In the genomic region with DNA sequence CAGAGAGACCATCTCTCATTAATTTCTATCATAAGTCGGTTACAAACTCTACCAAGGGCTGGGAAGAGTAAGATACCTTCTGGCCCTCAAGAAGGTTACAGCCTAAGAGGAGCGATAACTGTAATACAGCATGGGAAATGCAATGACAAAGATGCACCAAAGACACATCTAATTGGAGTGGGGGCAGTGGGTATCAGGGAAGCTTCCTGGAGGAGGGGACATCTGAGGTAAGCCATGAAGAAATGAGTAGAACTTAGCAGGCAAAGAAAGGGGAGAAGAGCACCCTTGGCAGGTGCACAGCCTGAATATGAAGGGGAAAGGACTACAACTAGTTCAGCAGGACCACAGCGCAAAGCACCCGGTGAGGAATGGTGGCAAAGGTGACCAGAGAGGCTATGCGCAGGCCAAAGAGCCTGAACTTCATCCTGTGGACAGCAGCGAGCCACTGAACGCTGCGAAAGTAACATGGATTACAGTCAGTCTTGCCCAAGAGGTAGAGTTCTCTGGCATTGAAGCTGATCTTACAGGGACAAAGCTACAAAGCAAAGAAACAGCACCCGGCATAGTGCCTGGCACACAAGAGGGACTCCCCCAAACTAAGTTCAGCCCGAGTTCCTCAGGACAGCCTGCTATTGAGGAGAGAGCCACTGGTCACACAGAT, we compare ENCODE assay signal across 7 cellular contexts. TPM values are rescaled to one million over a fixed set of nuclear protein-coding genes. Genes with fewer than 3 reads are reported as not detected.
DNase-seq lines count a peak whose midpoint lies in the region; ATAC-seq, FAIRE-seq and TF ChIP-seq lines count a peak whose summit lies in the region.
"Had no signal": no experiment of that assay in that cellular context is flagged by ENCODE, and none has a peak within 500 bp of the region (broad histone marks: within the 10 kb centered on the region; RNA-seq: fewer than 3 reads in every experiment).

No MANE protein-coding gene starts in this region.

- TF ChIP-seq RAD21 in A549 (conservative IDR thresholded peaks at IDR 0.05 in 1 of 2, IDR thresholded peaks at IDR 0.05 in 1 of 2) = no peak

- H3K4me3 ChIP-seq in A549 (peak overlapping the region; percentile 76), RWPE2 (ENCODE audit: severe bottlenecking) (peak overlapping the region; percentile 92), iPS-20b (ENCODE audit: low read length) (peak overlapping the region; percentile 75)

- no peak for TF ChIP-seq CTCF in A549 (IDR thresholded peaks at IDR 0.05)
- no peak for TF ChIP-seq CTCF in RWPE2 (IDR thresholded peaks at IDR 0.05; ENCODE audit: poor library complexity, severe bottlenecking)

- no peak for FAIRE-seq in A549 (lab: Jason Lieb, UNC)

- POLR2A ChIA-PET in A549 (lab: Yijun Ruan, JAX) = no interaction called here

- no peaks in the 10 kb centered on the region for H3K9me3 ChIP-seq in A549
- no peaks in the 10 kb centered on the region for H3K9me3 ChIP-seq in RWPE2 (ENCODE audit: severe bottlenecking)
- H3K9me3 ChIP-seq in iPS-20b (ENCODE audit: insufficient read depth, low read depth, low read length) = no peaks in the 10 kb centered on the region

- TF ChIP-seq POLR2A in A549 (IDR thresholded peaks at IDR 0.05; ENCODE audit: low read length) = no peak

- H3K4me1 ChIP-seq in A549 = peaks cover 20% of the 10 kb centered on the region
- no peaks in the 10 kb centered on the region for H3K4me1 ChIP-seq in RWPE2 (ENCODE audit: insufficient read depth, poor library complexity, severe bottlenecking)
- peaks cover 15% of the 10 kb centered on the region; the same call in 1 of the 2 replicates for H3K4me1 ChIP-seq in iPS-20b (ENCODE audit: insufficient read depth, low read length)

- peaks cover 54% of the 10 kb centered on the region for H3K36me3 ChIP-seq in RWPE2 (ENCODE audit: low read depth)
- peaks cover 8% of the 10 kb centered on the region; the same call in 1 of the 2 replicates for H3K36me3 ChIP-seq in iPS-20b (ENCODE audit: insufficient read depth, low read depth, low read length)

- peak overlapping the region; percentile 53; the same call in 1 of the 2 replicates for H3K9ac ChIP-seq in iPS-20b (ENCODE audit: low read depth, low read length)

- WGBS in A549 (ENCODE audit: missing lambda C conversion rate) = 90% methylated on average over 10 of the region's 10 CpGs

- no peak for TF ChIP-seq EP300 in A549 (IDR thresholded peaks at IDR 0.05)

- no peaks in the 10 kb centered on the region for H3K27me3 ChIP-seq in RWPE2 (ENCODE audit: insufficient read depth, poor library complexity, severe bottlenecking)
- no peaks in the 10 kb centered on the region for H3K27me3 ChIP-seq in iPS-20b (ENCODE audit: insufficient read depth, low read length)

- no peak for DNase-seq in A549 (ENCODE audit: low read depth in 1 of 2, low spot score in 1 of 2)
- no peak for DNase-seq in RWPE2 (ENCODE audit: low spot score)
- DNase-seq in DMS153 treated with DMSO at 0.1 percent for 48 hours (lab: John Stamatoyannopoulos, UW; ENCODE audit: unreplicated experiment) = no peak
- DNase-seq in dedifferentiated amniotic fluid mesenchymal stem cell (ENCODE audit: extremely low spot score) = no peak
- DNase-seq: NCI-H1092 had no signal

- no peak for ATAC-seq in A549
- ATAC-seq in RWPE2 (ENCODE audit: low read depth) = no peak
- ATAC-seq in HG02938 (IDR thresholded peaks at IDR 0.05; ENCODE audit: unreplicated experiment) = no peak

- no peak overlapping the region; a peak in 1 of 6 replicates for H3K27ac ChIP-seq in A549
- peak overlapping the region; percentile 70 for H3K27ac ChIP-seq in RWPE2 (ENCODE audit: poor library complexity, severe bottlenecking)
- H3K27ac ChIP-seq in iPS-20b (ENCODE audit: low read length) = no peak overlapping the region

- H3K4me2 ChIP-seq in A549 = peak overlapping the region; percentile 80

- CTCF ChIA-PET in A549 (lab: Yijun Ruan, JAX) = interaction anchor here (1.4 kb wide), 1 partner anchor 10 kb away, joined by 7 read pairs; no protein-coding TSS in a partner anchor

TF ChIP-seq in A549, 52 proteins besides CTCF, POLR2A, EP300 and RAD21:
- TF ChIP-seq MAFK (IDR thresholded peaks at IDR 0.05; ENCODE audit: partially characterized antibody) (no peak), ZFP36 (IDR thresholded peaks at IDR 0.05; ENCODE audit: borderline replicate concordance, partially characterized antibody) (peak; percentile 40)
TF ChIP-seq in A549: peak in this region for 1.

RNA-seq across cellular contexts. Expression of gene TBC1D10B, which starts 2.8 kb away (rescaled TPM):
- 10.9 and 12.6 TPM in 2 replicates for polyA plus RNA-seq in A549 (2011; rRNA removed)
- polyA plus RNA-seq in A549 (2012; cell fraction: cytosol; rRNA removed) = 19.3 and 22.4 TPM in 2 replicates
- 35.7 and 37.3 TPM in 2 replicates for polyA plus RNA-seq in A549 (2012; cell fraction: nucleus; rRNA removed)
- polyA plus RNA-seq in A549 (2017; fragmentation: RNase III; extraction: RNeasy Plus Mini Kit Qiagen cat#74134 plus additional on column Dnase treatment) = 21.5 to 24.0 TPM (median 23.2 TPM) in 3 replicates
- 21.7 and 27.9 TPM in 2 replicates for polyA minus RNA-seq in A549 (2011; rRNA and poly(A)+ RNA removed)

RNA-seq across cellular contexts. Expression of gene MYL11, which starts 7.1 kb away (rescaled TPM):
- polyA plus RNA-seq in A549 (2011; rRNA removed) = not detected in 2 replicates
- 0.38 and 0.45 TPM in 2 replicates for polyA plus RNA-seq in A549 (2012; cell fraction: cytosol; rRNA removed)
- not detected in 2 replicates for polyA plus RNA-seq in A549 (2012; cell fraction: nucleus; rRNA removed)
- 0.46 to 0.70 TPM (median 0.55 TPM) in 3 replicates for polyA plus RNA-seq in A549 (2017; fragmentation: RNase III; extraction: RNeasy Plus Mini Kit Qiagen cat#74134 plus additional on column Dnase treatment)
- not detected in 2 replicates for polyA minus RNA-seq in A549 (2011; rRNA and poly(A)+ RNA removed)

RNA-seq across cellular contexts. Expression of gene CD2BP2, which starts 12.4 kb away (rescaled TPM):
- polyA plus RNA-seq in A549 (2011; rRNA removed) (33.9 and 35.6 TPM in 2 replicates), A549 (2017; fragmentation: RNase III; extraction: RNeasy Plus Mini Kit Qiagen cat#74134 plus additional on column Dnase treatment) (48.5 to 54.5 TPM (median 54.0 TPM) in 3 replicates)
- polyA plus RNA-seq in A549 (2012; cell fraction: cytosol; rRNA removed) = 29.0 and 31.3 TPM in 2 replicates
- polyA plus RNA-seq in A549 (2012; cell fraction: nucleus; rRNA removed) = 60.8 and 84.7 TPM in 2 replicates
- 29.2 and 30.8 TPM in 2 replicates for polyA minus RNA-seq in A549 (2011; rRNA and poly(A)+ RNA removed)

RNA-seq across cellular contexts. Expression of gene SEPTIN1, which starts 14.9 kb away (rescaled TPM):
- polyA plus RNA-seq in A549 (2011; rRNA removed) = 0.13 and 0.17 TPM in 2 replicates
- polyA plus RNA-seq in A549 (2012; cell fraction: cytosol; rRNA removed) = 0.75 and 0.91 TPM in 2 replicates
- polyA plus RNA-seq in A549 (2012; cell fraction: nucleus; rRNA removed) = 0.54 and 0.69 TPM in 2 replicates
- 0.58 to 0.73 TPM (median 0.65 TPM) in 3 replicates for polyA plus RNA-seq in A549 (2017; fragmentation: RNase III; extraction: RNeasy Plus Mini Kit Qiagen cat#74134 plus additional on column Dnase treatment)
- polyA minus RNA-seq in A549 (2011; rRNA and poly(A)+ RNA removed) = not detected in 2 replicates

RNA-seq across cellular contexts. Expression of gene ZNF48, which starts 27.7 kb away (rescaled TPM):
- polyA plus RNA-seq in A549 (2011; rRNA removed) (7.0 and 9.3 TPM in 2 replicates), A549 (2017; fragmentation: RNase III; extraction: RNeasy Plus Mini Kit Qiagen cat#74134 plus additional on column Dnase treatment) (9.1 to 10.4 TPM (median 9.7 TPM) in 3 replicates)
- polyA plus RNA-seq in A549 (2012; cell fraction: cytosol; rRNA removed) = 8.1 and 10.4 TPM in 2 replicates
- 12.0 and 13.2 TPM in 2 replicates for polyA plus RNA-seq in A549 (2012; cell fraction: nucleus; rRNA removed)
- 7.2 and 9.6 TPM in 2 replicates for polyA minus RNA-seq in A549 (2011; rRNA and poly(A)+ RNA removed)
